ENCODE assay signal across 3 cellular contexts in genomic region chr11:64220271-64220670, GRCh38.
TF ChIP-seq lines count a peak whose summit lies in the region.

No MANE protein-coding gene starts in this region.

TF ChIP-seq in SK-N-SH treated with all-trans-retinoic acid at 6 μM for 48 hours, 23 proteins besides CTCF, POLR2A, EP300 and RAD21 (continued from another document):
- TF ChIP-seq PATZ1 (CRISPR knock-in tag; IDR thresholded peaks at IDR 0.05; ENCODE audit: borderline replicate concordance) (no peak), BACH2 (CRISPR knock-in tag; IDR thresholded peaks at IDR 0.05; ENCODE audit: borderline replicate concordance) (no peak), TOX (CRISPR knock-in tag; IDR thresholded peaks at IDR 0.05; ENCODE audit: borderline replicate concordance) (no peak), ISL1 (CRISPR knock-in tag; IDR thresholded peaks at IDR 0.05) (no peak)

TF ChIP-seq in SK-N-SH, 30 proteins besides CTCF, POLR2A, EP300 and RAD21 (continued from another document):
- TF ChIP-seq POLR2AphosphoS5 (IDR thresholded peaks at IDR 0.05; ENCODE audit: low read depth, low read length) (no peak), REST (IDR thresholded peaks at IDR 0.05; ENCODE audit: low read depth, low read length) (no peak), GABPA (IDR thresholded peaks at IDR 0.05; ENCODE audit: low read depth) (no peak), RXRA (IDR thresholded peaks at IDR 0.05; ENCODE audit: borderline replicate concordance, low read depth) (no peak), MXI1 (IDR thresholded peaks at IDR 0.05; ENCODE audit: low read depth, low read length) (no peak)

TF ChIP-seq in WTC11, 78 proteins besides CTCF, POLR2A, EP300 and RAD21 (continued from another document):
- TF ChIP-seq ATF3 (CRISPR knock-in tag; conservative IDR thresholded peaks at IDR 0.05), result no peak
- TF ChIP-seq ZBTB21 (CRISPR knock-in tag; IDR thresholded peaks at IDR 0.05; ENCODE audit: borderline replicate concordance), result no peak
- no peak for TF ChIP-seq GRHL2 (CRISPR knock-in tag; IDR thresholded peaks at IDR 0.05; ENCODE audit: insufficient replicate concordance, severe bottlenecking)
- TF ChIP-seq TP53 (CRISPR knock-in tag; IDR thresholded peaks at IDR 0.05), result no peak
- no peak for TF ChIP-seq ZNF512 (CRISPR knock-in tag; IDR thresholded peaks at IDR 0.05; ENCODE audit: borderline replicate concordance)
- TF ChIP-seq ZNF671 (CRISPR knock-in tag; IDR thresholded peaks at IDR 0.05), result no peak
- no peak for TF ChIP-seq HMGA2 (CRISPR knock-in tag; IDR thresholded peaks at IDR 0.05)
- no peak for TF ChIP-seq FOXK1 (CRISPR knock-in tag; IDR thresholded peaks at IDR 0.05)
- no peak for TF ChIP-seq ZNF138 (CRISPR knock-in tag; conservative IDR thresholded peaks at IDR 0.05)
- TF ChIP-seq MLX (CRISPR knock-in tag; IDR thresholded peaks at IDR 0.05), result no peak
- TF ChIP-seq RORB (CRISPR knock-in tag; IDR thresholded peaks at IDR 0.05), result no peak
- TF ChIP-seq ZNF425 (CRISPR knock-in tag; conservative IDR thresholded peaks at IDR 0.05), result no peak
